In the genomic region with DNA sequence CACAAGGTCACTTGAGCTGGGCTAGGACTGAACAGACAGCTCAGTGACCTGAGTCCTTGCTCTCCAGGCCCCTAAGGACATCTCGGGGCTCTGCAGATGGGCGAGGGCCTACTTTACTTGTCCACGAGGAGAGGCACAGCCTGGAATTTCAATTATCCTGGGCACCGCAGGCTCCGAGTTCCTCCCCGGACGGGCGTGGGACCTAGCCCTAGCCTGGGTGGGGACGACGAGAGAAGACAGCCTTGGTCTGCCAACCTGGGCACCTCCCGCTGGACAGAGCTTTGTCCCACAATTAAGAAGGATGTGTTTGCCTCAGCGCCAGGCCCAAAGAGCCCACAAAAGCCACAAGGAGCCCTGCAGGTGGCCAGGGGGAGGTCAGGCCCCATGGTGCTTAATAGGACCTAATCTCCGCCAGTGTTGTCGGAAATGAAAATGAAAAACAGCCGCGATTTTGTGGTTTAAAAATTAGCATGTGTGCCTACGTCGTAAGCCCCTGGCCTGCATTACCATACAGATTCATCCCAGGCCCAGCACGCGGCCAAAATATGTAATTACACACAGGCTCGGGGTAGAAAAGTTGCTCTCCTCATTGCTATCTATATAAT, we compare ENCODE assay signal across 29 cellular contexts. TPM values are rescaled to one million over a fixed set of nuclear protein-coding genes. Genes with fewer than 3 reads are reported as not detected.
"Had no signal": no experiment of that assay in that cellular context is flagged by ENCODE, and none has a peak within 500 bp of the region (broad histone marks: within the 10 kb centered on the region; RNA-seq: fewer than 3 reads in every experiment).

No MANE protein-coding gene starts in this region.

- H3K36me3 Mint-ChIP-seq: natural killer cell, type B pancreatic cell had no signal

- ATAC-seq: activated T-helper 17 cell treated with anti-CD3 and anti-CD28 coated beads, Interleukin-2, amount 50 U/mL, for 72 hours; esophagus mucosa; left lung; natural killer cell; WTC11 had no signal

- H3K79me2 ChIP-seq: hepatocyte had no signal

- H2AFZ ChIP-seq: hepatocyte had no signal

- FAIRE-seq: colon, endothelial cell of umbilical vein had no signal

- H3K27ac Mint-ChIP-seq: activated naive CD8-positive, alpha-beta T cell; activated T-cell treated with anti-CD3 and anti-CD28 coated beads, Interleukin-2, amount 50 U/mL, for 24 hours; activated T-helper 17 cell treated with anti-CD3 and anti-CD28 coated beads, Interleukin-2, amount 50 U/mL, for 72 hours; natural killer cell; type B pancreatic cell; WTC11 had no signal

- H3K4me1 Mint-ChIP-seq: activated T-helper 17 cell treated with anti-CD3 and anti-CD28 coated beads, Interleukin-2, amount 50 U/mL, for 72 hours; central memory CD8-positive, alpha-beta T cell; natural killer cell had no signal

- H3K9me3 ChIP-seq: adrenal gland, testis, vagina had no signal

- H3K4me3 Mint-ChIP-seq: activated naive CD8-positive, alpha-beta T cell; activated T-cell treated with anti-CD3 and anti-CD28 coated beads, Interleukin-2, amount 50 U/mL, for 24 hours; activated T-helper 17 cell treated with anti-CD3 and anti-CD28 coated beads, Interleukin-2, amount 50 U/mL, for 72 hours; central memory CD8-positive, alpha-beta T cell; natural killer cell; type B pancreatic cell; WTC11 had no signal

- H3K27me3 ChIP-seq: ascending aorta, testis had no signal

- H3K27ac ChIP-seq: adrenal gland, ascending aorta, hepatocyte, left lung, sigmoid colon, spleen, testis, vagina had no signal

- H3K4me2 ChIP-seq: hepatocyte had no signal

- H3K4me3 ChIP-seq: adrenal gland, ascending aorta, hepatocyte, left lung, lung, sigmoid colon, spleen, vagina had no signal

- DNase-seq: activated CD8-positive, alpha-beta memory T cell treated with anti-CD3 and anti-CD28 coated beads for 24 hours; activated CD8-positive, alpha-beta memory T cell treated with anti-CD3 and anti-CD28 coated beads, Interleukin-2, amount 50 U/mL, for 4 hours; activated T-cell treated with anti-CD3 and anti-CD28 coated beads, Interleukin-2, amount 50 U/mL, for 24 hours; adrenal gland; effector memory CD4-positive, alpha-beta T cell; foreskin melanocyte; kidney glomerular epithelial cell; left lung; natural killer cell; sigmoid colon; spleen; stimulated activated CD4-positive, alpha-beta T cell treated with anti-CD3 and anti-CD28 coated beads, Interleukin-4, amount 100 ng/mL, for 1 hour; stimulated activated naive CD4-positive, alpha-beta T cell had no signal

- H3K4me1 ChIP-seq: adrenal gland, ascending aorta, left lung, sigmoid colon, spleen, vagina had no signal

- H3K36me3 ChIP-seq: adrenal gland, ascending aorta, left lung, sigmoid colon, spleen, vagina had no signal

- H3K9me3 Mint-ChIP-seq: central memory CD8-positive, alpha-beta T cell; natural killer cell had no signal

RNA-seq across cellular contexts. Expression of gene LHX1, which starts 51.4 kb away (rescaled TPM):
- total RNA-seq: adrenal gland, ascending aorta, dermis microvascular lymphatic vessel endothelial cell, endothelial cell of umbilical vein, esophagus mucosa, hepatocyte, left lung, lung, natural killer cell, osteoblast, posterior vena cava, sigmoid colon, spleen, vagina had no signal
